In the genomic region with DNA sequence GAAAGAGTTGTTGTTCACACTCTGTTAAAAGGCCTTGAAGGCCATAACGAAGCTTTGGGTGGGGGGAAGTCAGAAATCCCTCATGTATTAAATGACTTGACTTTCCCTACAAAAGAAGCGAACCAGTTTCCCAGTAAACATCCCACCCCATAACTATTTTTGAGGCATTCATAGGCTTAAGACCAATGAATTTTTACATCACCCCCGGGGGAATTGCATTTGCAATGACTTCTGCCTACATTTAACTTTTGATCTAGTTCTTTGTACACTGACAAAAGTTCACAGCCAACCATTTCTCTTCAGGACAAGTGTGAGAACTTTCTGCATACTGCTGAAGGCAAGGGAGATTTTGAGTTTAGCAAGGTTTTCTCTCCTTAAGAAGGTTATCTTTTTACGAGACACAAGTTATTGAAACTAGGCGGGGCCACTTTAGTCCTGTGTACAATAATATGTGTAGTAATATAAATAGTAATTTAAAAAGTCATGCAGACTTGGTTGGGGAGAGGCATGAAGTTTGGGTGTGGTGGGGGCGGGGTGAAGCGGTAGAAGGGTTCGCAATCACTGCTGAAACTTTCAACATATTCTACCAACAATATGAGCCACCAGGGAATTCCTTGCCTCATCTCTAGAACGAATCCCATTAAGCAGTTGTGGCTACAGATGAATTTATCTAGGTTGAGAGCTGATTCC, we compare ENCODE assay signal across 16 cellular contexts. TPM values are rescaled to one million over a fixed set of nuclear protein-coding genes. Genes with fewer than 3 reads are reported as not detected.
DNase-seq lines count a peak whose midpoint lies in the region; ATAC-seq and TF ChIP-seq lines count a peak whose summit lies in the region.
"Had no signal": no experiment of that assay in that cellular context is flagged by ENCODE, and none has a peak within 500 bp of the region (broad histone marks: within the 10 kb centered on the region; RNA-seq: fewer than 3 reads in every experiment).

No MANE protein-coding gene starts in this region.

- H3K9me2 ChIP-seq in hepatocyte (replicated peaks; ENCODE audit: insufficient read depth): no peaks in the 10 kb centered on the region

- no peak overlapping the region for H3K4me3 ChIP-seq in hepatocyte
- H3K4me3 ChIP-seq: upper lobe of right lung had no signal

- H3K79me2 ChIP-seq in hepatocyte: peaks cover 60% of the 10 kb centered on the region

- H3K27me3 ChIP-seq in hepatocyte: no peaks in the 10 kb centered on the region
- H3K27me3 ChIP-seq: gastroesophageal sphincter, upper lobe of right lung had no signal

- TF ChIP-seq CTCF in hepatocyte (IDR thresholded peaks at IDR 0.05; ENCODE audit: poor library complexity) (no peak), type B pancreatic cell (conservative IDR thresholded peaks at IDR 0.05) (no peak)

- peaks cover 51% of the 10 kb centered on the region for H3K4me1 Mint-ChIP-seq in activated naive CD4-positive, alpha-beta T cell treated with anti-CD3 and anti-CD28 coated beads for 36 hours (ENCODE audit: low read depth)
- H3K4me1 Mint-ChIP-seq in activated T-helper 17 cell treated with anti-CD3 and anti-CD28 coated beads, Interleukin-2, amount 50 U/mL, for 72 hours: peaks cover 45% of the 10 kb centered on the region
- peaks cover 48% of the 10 kb centered on the region for H3K4me1 Mint-ChIP-seq in type B pancreatic cell (ENCODE audit: unreplicated experiment)

- no peak for ATAC-seq in activated T-helper 17 cell treated with anti-CD3 and anti-CD28 coated beads, Interleukin-2, amount 50 U/mL, for 72 hours (replicated peaks)
- no peak for ATAC-seq in GM21786 (IDR thresholded peaks at IDR 0.05; ENCODE audit: unreplicated experiment)
- ATAC-seq: gastroesophageal sphincter, upper lobe of right lung had no signal

- 77% methylated on average over 9 of the region's 9 CpGs for WGBS in hepatocyte (ENCODE audit: low lambda C conversion rate, missing lambda C conversion rate)

- DNase-seq in activated naive CD4-positive, alpha-beta T cell treated with anti-CD3 and anti-CD28 coated beads for 36 hours: peak; percentile 36
- no peak for DNase-seq in activated naive CD4-positive, alpha-beta T cell treated with anti-CD3 and anti-CD28 coated beads, Interleukin-2, amount 50 U/mL, for 16 hours
- DNase-seq in hepatocyte (ENCODE audit: low spot score) (no peak), type B pancreatic cell (ENCODE audit: extremely low spot score, unreplicated experiment) (no peak), GM03348 (ENCODE audit: low spot score) (no peak), anterior cingulate cortex (lab: John Stamatoyannopoulos, UW) (no peak)
- DNase-seq: activated B cell treated with CpG ODN at 0.5 μM for 24 hours; Calu3; islet precursor cell; NCI-H2029 treated with DMSO at 0.1 percent for 48 hours; NK-92 treated with Interleukin-12 subunit alpha and Interleukin-12 subunit beta, amount 100 ng/mL, for 24 hours; posterior cingulate gyrus; upper lobe of right lung had no signal

- peaks cover 6% of the 10 kb centered on the region for H4K20me1 ChIP-seq in hepatocyte (ENCODE audit: insufficient read depth, poor library complexity, severe bottlenecking)

- peaks cover 33% of the 10 kb centered on the region for H3K4me1 ChIP-seq in hepatocyte (ENCODE audit: insufficient read depth)

- no peak overlapping the region for H2AFZ ChIP-seq in hepatocyte

- H3K9me3 Mint-ChIP-seq in activated naive CD4-positive, alpha-beta T cell treated with anti-CD3 and anti-CD28 coated beads for 36 hours: no peaks in the 10 kb centered on the region
- no peaks in the 10 kb centered on the region for H3K9me3 Mint-ChIP-seq in activated T-helper 17 cell treated with anti-CD3 and anti-CD28 coated beads, Interleukin-2, amount 50 U/mL, for 72 hours
- H3K9me3 Mint-ChIP-seq in type B pancreatic cell: no peaks in the 10 kb centered on the region
- H3K9me3 Mint-ChIP-seq: activated B cell treated with CpG ODN at 0.5 μM for 24 hours had no signal

- peaks cover 32% of the 10 kb centered on the region for H3K27me3 Mint-ChIP-seq in activated naive CD4-positive, alpha-beta T cell treated with anti-CD3 and anti-CD28 coated beads for 36 hours (ENCODE audit: low read depth)
- no peaks in the 10 kb centered on the region for H3K27me3 Mint-ChIP-seq in activated T-helper 17 cell treated with anti-CD3 and anti-CD28 coated beads, Interleukin-2, amount 50 U/mL, for 72 hours
- H3K27me3 Mint-ChIP-seq in type B pancreatic cell: peaks cover 28% of the 10 kb centered on the region

- intact Hi-C loops in activated naive CD4-positive, alpha-beta T cell treated with anti-CD3 and anti-CD28 coated beads for 36 hours (cut with micrococcal nuclease): loop anchor here (5.0 to 10.0 kb wide), 5 partner anchors 54 to 1388 kb away; a partner anchor contains a TSS

- no peak overlapping the region for H3K4me3 Mint-ChIP-seq in activated naive CD4-positive, alpha-beta T cell treated with anti-CD3 and anti-CD28 coated beads for 36 hours
- H3K4me3 Mint-ChIP-seq in activated T-helper 17 cell treated with anti-CD3 and anti-CD28 coated beads, Interleukin-2, amount 50 U/mL, for 72 hours: peak overlapping the region; percentile 85
- peak overlapping the region; percentile 92 for H3K4me3 Mint-ChIP-seq in type B pancreatic cell
- H3K4me3 Mint-ChIP-seq: activated B cell treated with CpG ODN at 0.5 μM for 24 hours had no signal

- no peaks in the 10 kb centered on the region for H3K36me3 ChIP-seq in hepatocyte (replicated peaks; ENCODE audit: insufficient read depth, low read depth)
- H3K36me3 ChIP-seq: gastroesophageal sphincter, upper lobe of right lung had no signal

- no peaks in the 10 kb centered on the region for H3K36me3 Mint-ChIP-seq in activated naive CD4-positive, alpha-beta T cell treated with anti-CD3 and anti-CD28 coated beads for 36 hours (ENCODE audit: low read depth)
- H3K36me3 Mint-ChIP-seq in activated T-helper 17 cell treated with anti-CD3 and anti-CD28 coated beads, Interleukin-2, amount 50 U/mL, for 72 hours (ENCODE audit: low read depth): peaks cover 4% of the 10 kb centered on the region
- no peaks in the 10 kb centered on the region for H3K36me3 Mint-ChIP-seq in type B pancreatic cell

- peak overlapping the region; percentile 28 for H3K27ac ChIP-seq in hepatocyte
- H3K27ac ChIP-seq: upper lobe of right lung had no signal

- CTCF ChIA-PET in activated naive CD4-positive, alpha-beta T cell treated with anti-CD3 and anti-CD28 coated beads for 36 hours (lab: Charles Lee): interaction anchor here (1.4 to 3.6 kb wide), 2 partner anchors 16 to 141 kb away, joined by 4 to 16 read pairs; a partner anchor contains a TSS

- H3K27ac Mint-ChIP-seq in activated naive CD4-positive, alpha-beta T cell treated with anti-CD3 and anti-CD28 coated beads for 36 hours: no peak overlapping the region
- H3K27ac Mint-ChIP-seq in activated T-helper 17 cell treated with anti-CD3 and anti-CD28 coated beads, Interleukin-2, amount 50 U/mL, for 72 hours: peak overlapping the region; percentile 89
- peak overlapping the region; percentile 79 for H3K27ac Mint-ChIP-seq in type B pancreatic cell
- H3K27ac Mint-ChIP-seq: activated B cell treated with CpG ODN at 0.5 μM for 24 hours had no signal

- peak overlapping the region; percentile 93 for H3K4me2 ChIP-seq in hepatocyte

- no peaks in the 10 kb centered on the region for H3K9me3 ChIP-seq in hepatocyte (ENCODE audit: low read depth)
- H3K9me3 ChIP-seq: gastroesophageal sphincter, upper lobe of right lung had no signal

RNA-seq across cellular contexts. Expression of a gene that starts 2.5 kb away (rescaled TPM):
- total RNA-seq in activated naive CD4-positive, alpha-beta T cell treated with anti-CD3 and anti-CD28 coated beads for 36 hours: 1 to 10 TPM; 7.6 to 9.1 TPM
- total RNA-seq in activated T-helper 17 cell treated with anti-CD3 and anti-CD28 coated beads, Interleukin-2, amount 50 U/mL, for 72 hours: 10 to 100 TPM; 25.9 to 27.3 TPM
- total RNA-seq in hepatocyte: 126 and 131 TPM in 2 replicates
- polyA plus RNA-seq in hepatocyte: 67.2 and 69.9 TPM in 2 replicates
- 85.2 and 187 TPM in 2 replicates for total RNA-seq in type B pancreatic cell (ENCODE audit: low replicate concordance)
